25 cellular contexts compared by ENCODE assay signal in the genomic region with DNA sequence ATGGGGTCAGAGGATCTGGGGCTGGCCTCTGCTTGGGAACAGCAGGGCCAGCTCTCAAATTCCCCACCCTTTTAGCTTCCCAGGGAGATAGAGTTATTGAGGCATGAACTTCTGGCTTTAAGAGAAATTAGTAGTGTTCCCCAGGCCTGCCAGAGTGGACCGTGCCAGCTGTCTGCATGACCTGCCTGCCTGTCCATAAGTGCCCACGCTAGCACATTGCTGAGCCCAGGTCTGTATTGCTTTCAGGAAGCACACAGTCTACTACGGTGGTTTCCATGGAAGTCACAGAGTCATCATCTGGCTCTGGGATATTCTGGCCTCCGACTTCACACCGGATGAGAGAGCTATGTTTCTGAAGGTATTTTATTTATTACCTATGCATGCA. TPM values are rescaled to one million over a fixed set of nuclear protein-coding genes. Genes with fewer than 3 reads are reported as not detected.
A peak's percentile ranks its signal among the peaks of the same experiment; 100 is the strongest.
DNase-seq lines count a peak whose midpoint lies in the region; ATAC-seq, FAIRE-seq and TF ChIP-seq lines count a peak whose summit lies in the region.
"Had no signal": no experiment of that assay in that cellular context is flagged by ENCODE, and none has a peak within 500 bp of the region (broad histone marks: within the 10 kb centered on the region; RNA-seq: fewer than 3 reads in every experiment).

No MANE protein-coding gene starts in this region.

- H3K4ac ChIP-seq in neuronal stem cell (ENCODE audit: low read length): no peak overlapping the region

- H3K4me1 ChIP-seq in HUES6 (ENCODE audit: control insufficient read depth, insufficient read depth, low read length) (peaks cover 12% of the 10 kb centered on the region; the same call in 1 of the 2 replicates), body of pancreas (no peaks in the 10 kb centered on the region), neuronal stem cell (ENCODE audit: control insufficient read depth in 2 of 2, insufficient read depth in 1 of 2, low read depth in 1 of 2, low read length in 2 of 2) (peaks cover 0 to 33% of the 10 kb centered on the region in 2 donors)
- H3K4me1 ChIP-seq: foreskin keratinocyte, suprapubic skin had no signal

- H3K36me3 ChIP-seq in HUES6 (ENCODE audit: control insufficient read depth, insufficient read depth, low read length): peaks cover 15% of the 10 kb centered on the region
- H3K36me3 ChIP-seq in body of pancreas (replicated peaks in 1 of 2; ENCODE audit: insufficient read depth in 1 of 2, low read depth in 2 of 2): peaks cover 0 to 9% of the 10 kb centered on the region in 2 donors
- H3K36me3 ChIP-seq in neuronal stem cell (replicated peaks in 1 of 2; ENCODE audit: control insufficient read depth in 2 of 2, insufficient read depth in 2 of 2, low read length in 2 of 2): peaks cover 4 to 87% of the 10 kb centered on the region in 2 donors
- 0 out of 2 replicates have a peak, but pooled peaks cover 2% of the 10 kb centered on the region for H3K36me3 ChIP-seq in H7 (replicated peaks; ENCODE audit: control insufficient read depth, insufficient read depth, low read length)

- H3K9ac ChIP-seq in HUES6 (ENCODE audit: low read length) (peak overlapping the region; percentile 3), neuronal stem cell (ENCODE audit: low read depth, low read length, poor library complexity) (no peak overlapping the region)
- H3K9ac ChIP-seq: GM23248 had no signal

- peak in 3 of 4 donors; percentile 34 to 48 (median 34) for DNase-seq in body of pancreas
- DNase-seq in neuronal stem cell (ENCODE audit: low spot score): no peak
- no peak for DNase-seq in H7
- no peak for DNase-seq in cortex of kidney (lab: John Stamatoyannopoulos, UW)
- DNase-seq: ACHN; activated CD4-positive, alpha-beta memory T cell treated with anti-CD3 and anti-CD28 coated beads, Interleukin-2, amount 10 ng/mL, durations not matched to agents 7 days and 5 days; activated effector memory CD4-positive, alpha-beta T cell treated with anti-CD3 and anti-CD28 coated beads, Interleukin-2, amount 50 U/mL, for 16 hours; effector memory CD8-positive, alpha-beta T cell; foreskin keratinocyte; GM23248; NCI-H1436; NCI-H446 treated with DMSO at 0.1 percent for 48 hours; PC-9; SIG-M5 had no signal

- no peak overlapping the region for H2AFZ ChIP-seq in neuronal stem cell (ENCODE audit: low read length)
- H2AFZ ChIP-seq: GM23248, PC-9 had no signal

- peak; percentile 49 for ATAC-seq in body of pancreas
- ATAC-seq in GM18517 (IDR thresholded peaks at IDR 0.05; ENCODE audit: unreplicated experiment): no peak
- no peak for ATAC-seq in HG02973 (IDR thresholded peaks at IDR 0.05; ENCODE audit: unreplicated experiment)
- ATAC-seq: activated CD4-positive, CD25-positive, alpha-beta regulatory T cell treated with anti-CD3 and anti-CD28 coated beads, Interleukin-2, amount 50 U/mL, for 24 hours; effector memory CD8-positive, alpha-beta T cell; esophagus mucosa; foreskin keratinocyte; naive thymus-derived CD8-positive, alpha-beta T cell had no signal

- H3K27me3 ChIP-seq in HUES6 (ENCODE audit: control insufficient read depth, insufficient read depth, low read length) (no peaks in the 10 kb centered on the region), body of pancreas (no peaks in the 10 kb centered on the region), neuronal stem cell (ENCODE audit: control insufficient read depth in 3 of 3, insufficient read depth in 3 of 3, low read depth in 1 of 3, low read length in 3 of 3) (no peaks in the 10 kb centered on the region), H7 (ENCODE audit: control insufficient read depth, insufficient read depth, low read length) (no peaks in the 10 kb centered on the region)
- H3K27me3 ChIP-seq: foreskin keratinocyte, suprapubic skin had no signal

- H3K79me1 ChIP-seq in neuronal stem cell (ENCODE audit: low read depth, low read length): no peaks in the 10 kb centered on the region

- no peak overlapping the region for H2BK120ac ChIP-seq in neuronal stem cell (ENCODE audit: low read depth, low read length)

- no peaks in the 10 kb centered on the region for H3K9me3 ChIP-seq in HUES6 (ENCODE audit: control insufficient read depth, insufficient read depth, low read depth, low read length)
- no peaks in the 10 kb centered on the region for H3K9me3 ChIP-seq in body of pancreas
- no peaks in the 10 kb centered on the region for H3K9me3 ChIP-seq in neuronal stem cell (replicated peaks in 1 of 2; ENCODE audit: control insufficient read depth in 2 of 2, insufficient read depth in 1 of 2, low read depth in 1 of 2, low read length in 2 of 2)
- H3K9me3 ChIP-seq: suprapubic skin had no signal

- no peak overlapping the region for H2BK15ac ChIP-seq in neuronal stem cell (ENCODE audit: low read length)

- no peak for TF ChIP-seq CTCF in body of pancreas (IDR thresholded peaks at IDR 0.05)

- no peak overlapping the region for H2AK5ac ChIP-seq in neuronal stem cell (ENCODE audit: low read depth, low read length)

- H3K27ac ChIP-seq in HUES6 (ENCODE audit: low read depth, low read length) (peak overlapping the region; percentile 46; the same call in 1 of the 2 replicates), body of pancreas (peak overlapping the region in 1 of 4 donors; percentile 14), neuronal stem cell (replicated peaks; ENCODE audit: low read length) (peak overlapping the region; percentile 34)
- H3K27ac ChIP-seq: foreskin keratinocyte, GM23248, PC-9, suprapubic skin had no signal

- no peak overlapping the region for H2BK12ac ChIP-seq in neuronal stem cell (ENCODE audit: low read length)

- intact Hi-C loops in body of pancreas (cut with DNase I): no loop called here

- no peak overlapping the region for H2BK5ac ChIP-seq in neuronal stem cell (ENCODE audit: low read length)

- H3K14ac ChIP-seq in neuronal stem cell (ENCODE audit: low read length): no peak overlapping the region

- no peak overlapping the region for H3K23ac ChIP-seq in neuronal stem cell (ENCODE audit: low read depth, low read length, poor library complexity)

- 92 to 98% methylated on average over 5 of the region's 5 CpGs for WGBS in body of pancreas, 2 donors
- WGBS in neuronal stem cell (ENCODE audit: extremely low coverage in 2 of 2, insufficient read length in 2 of 2, insufficient replicate concordance in 1 of 2), 2 donors: no CpG with 5 or more reads among the region's 5 CpGs

- no peak for TF ChIP-seq POLR2A in body of pancreas (IDR thresholded peaks at IDR 0.05)

- H3K4me2 ChIP-seq in neuronal stem cell (ENCODE audit: insufficient read depth, low read length, poor library complexity, severe bottlenecking): no peak overlapping the region
- H3K4me2 ChIP-seq: PC-9 had no signal

- H3K4me3 ChIP-seq in HUES6 (ENCODE audit: low read depth, low read length) (no peak overlapping the region), body of pancreas (no peak overlapping the region), neuronal stem cell (ENCODE audit: low read length in 2 of 2) (no peak overlapping the region), H7 (ENCODE audit: insufficient read depth, low read depth, low read length) (no peak overlapping the region)
- H3K4me3 ChIP-seq: GM23248, PC-9, suprapubic skin had no signal

- H3K18ac ChIP-seq in neuronal stem cell (ENCODE audit: low read length): peak overlapping the region; percentile 80

- no peak overlapping the region for H4K8ac ChIP-seq in neuronal stem cell (ENCODE audit: low read depth, low read length)

- no peak overlapping the region for H4K91ac ChIP-seq in neuronal stem cell (ENCODE audit: low read depth, low read length, poor library complexity)

- FAIRE-seq in islet of Langerhans (lab: Jason Lieb, UNC): peak; percentile 96
- FAIRE-seq: colon, HTR-8/SVneo, keratinocyte had no signal

RNA-seq across cellular contexts. Expression of a gene that starts 43.0 kb away (rescaled TPM):
- total RNA-seq in body of pancreas: 10 to 100 TPM; 12.5 to 29.7 TPM
- polyA plus RNA-seq in neuronal stem cell (2013, experiment 1 of 2): 27.4 TPM
- polyA plus RNA-seq in neuronal stem cell (2013, experiment 2 of 2): 27.9 TPM
- total RNA-seq in H7 (2014; rRNA removed; shearing (Covaris generic)): 25.1 and 32.8 TPM in 2 replicates

RNA-seq across cellular contexts. Expression of a gene that starts 43.3 kb away (rescaled TPM):
- total RNA-seq in body of pancreas: 10 to 100 TPM in 1 of 2 donors, 1 to 10 TPM in 1; 8.6 to 12.2 TPM
- polyA plus RNA-seq in neuronal stem cell (2013, experiment 1 of 2): 25.4 TPM
- 26.4 TPM for polyA plus RNA-seq in neuronal stem cell (2013, experiment 2 of 2)
- 33.4 and 47.1 TPM in 2 replicates for total RNA-seq in H7 (2014; rRNA removed; shearing (Covaris generic))

RNA-seq across cellular contexts. Expression of a gene that starts 52.9 kb away (rescaled TPM):
- total RNA-seq in body of pancreas: 10 to 100 TPM; 18.9 to 33.9 TPM
- 17.1 TPM for polyA plus RNA-seq in neuronal stem cell (2013, experiment 1 of 2)
- 17.7 TPM for polyA plus RNA-seq in neuronal stem cell (2013, experiment 2 of 2)
- 17.0 and 30.8 TPM in 2 replicates for total RNA-seq in H7 (2014; rRNA removed; shearing (Covaris generic))

RNA-seq across cellular contexts. Expression of a gene that starts 53.2 kb away (rescaled TPM):
- 10 to 100 TPM; 18.2 to 28.3 TPM for total RNA-seq in body of pancreas
- polyA plus RNA-seq in neuronal stem cell (2013, experiment 1 of 2): 32.1 TPM
- 35.4 TPM for polyA plus RNA-seq in neuronal stem cell (2013, experiment 2 of 2)
- 25.8 and 28.9 TPM in 2 replicates for total RNA-seq in H7 (2014; rRNA removed; shearing (Covaris generic))

Comparison
In these comparisons a context has a peak if more than half of its experiments do, and no peak if none do; other contexts are left out.
1. DNase-seq: peak in body of pancreas (3 of 4); none in neuronal stem cell (single experiment), H7 (single experiment) and cortex of kidney (single experiment).